ENCODE assay signal across 23 cellular contexts in the genomic region with DNA sequence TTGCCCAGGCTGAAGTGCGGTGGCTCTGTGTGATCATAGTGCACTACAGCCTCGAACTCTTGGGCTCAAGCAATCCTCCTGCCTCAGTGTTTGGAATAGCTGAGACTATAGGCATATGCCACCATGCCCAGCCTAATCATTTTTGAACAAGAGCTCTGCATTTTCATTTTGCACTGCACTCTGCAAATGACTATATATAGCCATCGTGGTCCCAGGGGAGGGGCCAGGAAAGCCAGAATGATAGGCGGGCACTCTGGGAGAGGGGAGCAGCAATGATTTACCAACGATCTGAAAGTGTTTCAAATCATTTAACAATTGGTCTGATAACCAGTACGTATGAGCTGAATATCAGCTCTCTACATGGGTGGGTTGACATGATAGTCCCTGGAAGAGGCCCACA. TPM values are rescaled to one million over a fixed set of nuclear protein-coding genes. Genes with fewer than 3 reads are reported as not detected.
DNase-seq lines count a peak whose midpoint lies in the region; ATAC-seq, FAIRE-seq and TF ChIP-seq lines count a peak whose summit lies in the region.
"Had no signal": no experiment of that assay in that cellular context is flagged by ENCODE, and none has a peak within 500 bp of the region (broad histone marks: within the 10 kb centered on the region; RNA-seq: fewer than 3 reads in every experiment).

No MANE protein-coding gene starts in this region.

- H3K4me3 Mint-ChIP-seq in glutamatergic neuron (ENCODE audit: unreplicated experiment) = no peak overlapping the region
- H3K4me3 Mint-ChIP-seq: activated naive CD8-positive, alpha-beta T cell treated with anti-CD3 and anti-CD28 coated beads for 36 hours; CD8-positive, alpha-beta T cell; nephron progenitor cell had no signal

- peaks cover 11% of the 10 kb centered on the region for H3K27me3 Mint-ChIP-seq in glutamatergic neuron (ENCODE audit: unreplicated experiment)
- H3K27me3 Mint-ChIP-seq: activated naive CD8-positive, alpha-beta T cell treated with anti-CD3 and anti-CD28 coated beads for 36 hours; progenitor cell of endocrine pancreas had no signal

- no peaks in the 10 kb centered on the region for H4K20me1 ChIP-seq in GM23248 (ENCODE audit: insufficient read depth)

- H3K9me3 Mint-ChIP-seq in glutamatergic neuron (ENCODE audit: unreplicated experiment) = peaks cover 4% of the 10 kb centered on the region
- H3K9me3 Mint-ChIP-seq: activated naive CD8-positive, alpha-beta T cell treated with anti-CD3 and anti-CD28 coated beads for 36 hours; CD8-positive, alpha-beta T cell; nephron progenitor cell had no signal

- FAIRE-seq in pancreas (lab: Jason Lieb, UNC) = no peak

- H3K4me3 ChIP-seq in GM23248 (no peak overlapping the region), RWPE2 (ENCODE audit: severe bottlenecking) (no peak overlapping the region), subcutaneous abdominal adipose tissue (ENCODE audit: low read depth in 1 of 5, low read length in 5 of 5) (no peak overlapping the region), pancreas (no peak overlapping the region)
- H3K4me3 ChIP-seq: body of pancreas, Peyer's patch, SK-N-MC, testis had no signal

- H3K9ac ChIP-seq in GM23248 (no peak overlapping the region), subcutaneous abdominal adipose tissue (ENCODE audit: low read length in 5 of 5) (no peak overlapping the region)

- no peak overlapping the region for H2AFZ ChIP-seq in GM23248

- in situ Hi-C loops in GM23248 (cut with MboI) = no loop called here

- ATAC-seq in RWPE2 (ENCODE audit: low read depth) = no peak
- no peak for ATAC-seq in GM18511 (IDR thresholded peaks at IDR 0.05; ENCODE audit: unreplicated experiment)
- no peak for ATAC-seq in pancreas
- ATAC-seq: CD8-positive, alpha-beta T cell; esophagus mucosa had no signal

- H3K4me1 ChIP-seq in GM23248 (ENCODE audit: insufficient read depth) (peaks cover 48% of the 10 kb centered on the region), RWPE2 (ENCODE audit: insufficient read depth, poor library complexity, severe bottlenecking) (peaks cover 39% of the 10 kb centered on the region), subcutaneous abdominal adipose tissue (ENCODE audit: control insufficient read depth in 5 of 5, insufficient read depth in 5 of 5, low read length in 5 of 5) (peaks cover 3 to 33% (median 17%) of the 10 kb centered on the region in 5 donors), pancreas (no peaks in the 10 kb centered on the region)
- H3K4me1 ChIP-seq: body of pancreas, Peyer's patch, testis had no signal

- H3K79me2 ChIP-seq in GM23248 (ENCODE audit: insufficient read depth) = no peaks in the 10 kb centered on the region

- no peaks in the 10 kb centered on the region for H3K9me2 ChIP-seq in GM23248 (ENCODE audit: insufficient read depth)

- intact Hi-C loops in pancreas (cut with DNase I) = no loop called here

- H3K36me3 Mint-ChIP-seq in glutamatergic neuron (ENCODE audit: unreplicated experiment) = no peaks in the 10 kb centered on the region
- H3K36me3 Mint-ChIP-seq: activated naive CD8-positive, alpha-beta T cell treated with anti-CD3 and anti-CD28 coated beads for 36 hours had no signal

- H3K27me3 ChIP-seq in GM23248 (replicated peaks; ENCODE audit: insufficient read depth) (no peaks in the 10 kb centered on the region), RWPE2 (ENCODE audit: insufficient read depth, poor library complexity, severe bottlenecking) (no peaks in the 10 kb centered on the region), subcutaneous abdominal adipose tissue (ENCODE audit: control insufficient read depth in 5 of 5, insufficient read depth in 4 of 5, low read length in 5 of 5) (no peaks in the 10 kb centered on the region), pancreas (no peaks in the 10 kb centered on the region)
- H3K27me3 ChIP-seq: body of pancreas, Peyer's patch, testis had no signal

- H3K9me3 ChIP-seq in GM23248 (ENCODE audit: low read depth) (no peaks in the 10 kb centered on the region), RWPE2 (ENCODE audit: severe bottlenecking) (no peaks in the 10 kb centered on the region), subcutaneous abdominal adipose tissue (ENCODE audit: control insufficient read depth in 5 of 5, low read length in 5 of 5) (no peaks in the 10 kb centered on the region), pancreas (no peaks in the 10 kb centered on the region)
- H3K9me3 ChIP-seq: body of pancreas, Peyer's patch, testis had no signal

- peaks cover 35% of the 10 kb centered on the region for H3F3A ChIP-seq in GM23248 (ENCODE audit: insufficient read depth)

- TF ChIP-seq CTCF in RWPE2 (IDR thresholded peaks at IDR 0.05; ENCODE audit: poor library complexity, severe bottlenecking) (no peak), glutamatergic neuron (IDR thresholded peaks at IDR 0.05; ENCODE audit: partially characterized antibody, unreplicated experiment) (no peak), pancreas (IDR thresholded peaks at IDR 0.05) (no peak)

- 75 to 85% methylated on average over 6 of the region's 6 CpGs for WGBS in GM23248 (ENCODE audit: low coverage in 1 of 2, low lambda C conversion rate in 2 of 2, missing lambda C conversion rate in 2 of 2), 2 experiments
- WGBS in pancreas, 2 donors = 52 to 76% methylated on average over 6 of the region's 6 CpGs

- H3K27ac ChIP-seq in GM23248 = peak overlapping the region; percentile 91; the same call in 1 of the 2 replicates
- peak overlapping the region; percentile 93 for H3K27ac ChIP-seq in RWPE2 (ENCODE audit: poor library complexity, severe bottlenecking)
- peak overlapping the region; percentile 57 for H3K27ac ChIP-seq in subcutaneous abdominal adipose tissue (ENCODE audit: low read depth, low read length)
- H3K27ac ChIP-seq in pancreas = no peak overlapping the region
- H3K27ac ChIP-seq: body of pancreas, testis had no signal

- H3K4me1 Mint-ChIP-seq in glutamatergic neuron (ENCODE audit: low read depth, unreplicated experiment) = peaks cover 13% of the 10 kb centered on the region

- H3K27ac Mint-ChIP-seq in glutamatergic neuron (ENCODE audit: unreplicated experiment) = no peak overlapping the region
- H3K27ac Mint-ChIP-seq: activated naive CD8-positive, alpha-beta T cell treated with anti-CD3 and anti-CD28 coated beads for 36 hours; CD8-positive, alpha-beta T cell; nephron progenitor cell; progenitor cell of endocrine pancreas had no signal

- no peak overlapping the region for H3K4me2 ChIP-seq in GM23248 (ENCODE audit: unreplicated experiment)

- H3K36me3 ChIP-seq in GM23248 (ENCODE audit: low read depth) = no peaks in the 10 kb centered on the region
- H3K36me3 ChIP-seq in RWPE2 (ENCODE audit: low read depth) = no peaks in the 10 kb centered on the region
- H3K36me3 ChIP-seq in subcutaneous abdominal adipose tissue (ENCODE audit: control insufficient read depth in 5 of 5, insufficient read depth in 5 of 5, low read length in 5 of 5) = peaks cover 0 to 4% (median 0%) of the 10 kb centered on the region in 5 donors
- no peaks in the 10 kb centered on the region for H3K36me3 ChIP-seq in pancreas
- H3K36me3 ChIP-seq: Peyer's patch had no signal

- no peak for DNase-seq in GM23248
- DNase-seq in RWPE2 (ENCODE audit: low spot score) = no peak
- DNase-seq in glutamatergic neuron = peak; percentile 48
- DNase-seq in pancreas = no peak
- no peak for DNase-seq in DMS153 (lab: John Stamatoyannopoulos, UW)
- DNase-seq in activated CD8-positive, alpha-beta memory T cell treated with anti-CD3 and anti-CD28 coated beads, Interleukin-2, amount 50 U/mL, for 4 hours = no peak
- DNase-seq: activated CD4-positive, alpha-beta T cell treated with anti-CD3 and anti-CD28 coated beads for 48 hours; activated naive CD8-positive, alpha-beta T cell treated with anti-CD3 and anti-CD28 coated beads for 36 hours; body of pancreas; CD8-positive, alpha-beta T cell; DMS53; effector CD8-positive, alpha-beta T cell; NCI-H2107; NCI-H510A; nephron progenitor cell; Peyer's patch; T-helper 2 cell; testis had no signal

RNA-seq across cellular contexts. Expression of a gene that starts 22.3 kb away (rescaled TPM):
- total RNA-seq in GM23248 (2014; rRNA removed; shearing (Covaris generic)) = 21.0 and 27.2 TPM in 2 replicates
- polyA plus RNA-seq in GM23248 (2016; fragmentation: Nextera tagmentation; extraction: Ambion mirVana) (16.4 and 18.7 TPM in 2 replicates), pancreas (10 to 100 TPM in 1 of 2 donors, 1 to 10 TPM in 1; 9.3 to 14.5 TPM)
- total RNA-seq in glutamatergic neuron (ENCODE audit: unreplicated experiment) (46.5 TPM), pancreas (10 to 100 TPM in 1 of 6 donors, 1 to 10 TPM in 5; 4.4 to 11.4 (median 5.4) TPM)

Comparison
In these comparisons a context has a peak if more than half of its experiments do, and no peak if none do; other contexts are left out.
1. H3K27ac ChIP-seq: peak in GM23248 (single experiment), RWPE2 (single experiment) and subcutaneous abdominal adipose tissue (single experiment); none in pancreas (0 of 4).